15 cellular contexts compared by ENCODE assay signal in genomic region chr3:110856916-110857315, GRCh38.
DNase-seq lines count a peak whose midpoint lies in the region; TF ChIP-seq lines count a peak whose summit lies in the region.
"Had no signal": no experiment of that assay in that cellular context is flagged by ENCODE, and none has a peak within 500 bp of the region (broad histone marks: within the 10 kb centered on the region; RNA-seq: fewer than 3 reads in every experiment).

No MANE protein-coding gene starts in this region.

- H4K20me1 ChIP-seq in mammary epithelial cell (ENCODE audit: insufficient read depth, low read length), result no peaks in the 10 kb centered on the region

- H3K36me3 ChIP-seq in mammary epithelial cell (ENCODE audit: insufficient read depth, low read length) (no peaks in the 10 kb centered on the region), breast epithelium (no peaks in the 10 kb centered on the region), thyroid gland (no peaks in the 10 kb centered on the region)

- H3K4me2 ChIP-seq in mammary epithelial cell (ENCODE audit: insufficient read depth, low read depth, low read length), result no peak overlapping the region

- no TSS peak for BruUV-seq in mammary epithelial cell (replicated peaks; lab: Mats Ljungman, UMichigan)

- no peak overlapping the region for H3K4me3 ChIP-seq in mammary epithelial cell (replicated peaks in 1 of 3; ENCODE audit: insufficient read depth in 1 of 3, low read depth in 2 of 3, low read length in 3 of 3)
- H3K4me3 ChIP-seq in breast epithelium, result no peak overlapping the region
- no peak overlapping the region for H3K4me3 ChIP-seq in epithelial cell of esophagus (ENCODE audit: low read length)
- no peak overlapping the region for H3K4me3 ChIP-seq in thyroid gland (replicated peaks in 1 of 3)

- in situ Hi-C loops in mammary epithelial cell (cut with MboI; ENCODE audit: low sequenced_read_pairs in 2 of 2), result no loop called here

- dilution Hi-C loops in mammary epithelial cell (cut with HindIII; ENCODE audit: low sequenced_read_pairs), result no loop called here

- H3K4me1 ChIP-seq in mammary epithelial cell (ENCODE audit: insufficient read depth, low read length) (no peaks in the 10 kb centered on the region), breast epithelium (no peaks in the 10 kb centered on the region), thyroid gland (no peaks in the 10 kb centered on the region)

- no peak for TF ChIP-seq CTCF in mammary epithelial cell (conservative IDR thresholded peaks at IDR 0.05 in 1 of 2, IDR thresholded peaks at IDR 0.05 in 1 of 2; ENCODE audit: extremely low read depth in 1 of 2, insufficient read depth in 1 of 2, low read depth in 1 of 2, low read length in 2 of 2)
- no peak for TF ChIP-seq CTCF in breast epithelium (IDR thresholded peaks at IDR 0.05)
- no peak for TF ChIP-seq CTCF in epithelial cell of esophagus (IDR thresholded peaks at IDR 0.05; ENCODE audit: insufficient read depth, low read depth, low read length, missing control alignments)
- TF ChIP-seq CTCF in thyroid gland (IDR thresholded peaks at IDR 0.05), result no peak

- H3K27ac ChIP-seq in mammary epithelial cell (ENCODE audit: insufficient read depth, low read depth, low read length) (no peak overlapping the region), breast epithelium (no peak overlapping the region), thyroid gland (no peak overlapping the region)

- H3K9me3 ChIP-seq in mammary epithelial cell (replicated peaks; ENCODE audit: insufficient read depth, low read length) (no peaks in the 10 kb centered on the region), breast epithelium (no peaks in the 10 kb centered on the region), thyroid gland (no peaks in the 10 kb centered on the region)

- TF ChIP-seq POLR2A in breast epithelium (IDR thresholded peaks at IDR 0.05) (no peak), thyroid gland (IDR thresholded peaks at IDR 0.05) (no peak)

- 50% methylated on average over 2 of the region's 2 CpGs for WGBS in mammary epithelial cell (ENCODE audit: low coverage, missing lambda C conversion rate)
- WGBS in thyroid gland, 2 donors, result 88 to 89% methylated on average over 2 of the region's 2 CpGs

- peaks cover 1% of the 10 kb centered on the region for H3K27me3 ChIP-seq in mammary epithelial cell (ENCODE audit: insufficient read depth, low read length)
- H3K27me3 ChIP-seq in breast epithelium, result no peaks in the 10 kb centered on the region
- no peaks in the 10 kb centered on the region for H3K27me3 ChIP-seq in thyroid gland

- no peak overlapping the region for H3K9ac ChIP-seq in mammary epithelial cell (ENCODE audit: insufficient read depth, low read length)

- H2AFZ ChIP-seq in mammary epithelial cell (ENCODE audit: low read depth, low read length), result no peak overlapping the region

- DNase-seq in mammary epithelial cell (peak; percentile 32), breast epithelium (ENCODE audit: low spot score in 2 of 2) (no peak), NCI-H1105 treated with DMSO at 0.1 percent for 48 hours (lab: John Stamatoyannopoulos, UW) (peak; percentile 19), epithelial cell of esophagus (ENCODE audit: low read depth) (peak; percentile 75), thyroid gland (no peak), NCI-H2081 treated with DMSO at 0.1 percent for 48 hours (lab: John Stamatoyannopoulos, UW) (no peak)
- DNase-seq: C1 segment of cervical spinal cord; Calu3; CD4-positive, alpha-beta memory T cell; COR-L47; DMS53; DMS79 treated with DMSO at 0.1 percent for 48 hours; GF-D8; GOT3; HCEC 1CT had no signal

- no peaks in the 10 kb centered on the region for H3K79me2 ChIP-seq in mammary epithelial cell (ENCODE audit: insufficient read depth, low read length)

- CTCF ChIA-PET in mammary epithelial cell (lab: Charles Lee; ENCODE audit: low non-redundant PET), result interaction anchor here (0.8 kb wide), 1 partner anchor 1772 kb away, joined by 5 read pairs; no protein-coding TSS in a partner anchor

- intact Hi-C loops in mammary epithelial cell (cut with micrococcal nuclease) (no loop called here), breast epithelium (cut with DNase I; ENCODE audit: low total_unique reads) (no loop called here), thyroid gland (cut with DNase I) (no loop called here)

Comparison
In these comparisons a context has a peak if more than half of its experiments do, and no peak if none do; other contexts are left out.
1. DNase-seq: peak in mammary epithelial cell (single experiment), NCI-H1105 treated with DMSO at 0.1 percent for 48 hours (single experiment) and epithelial cell of esophagus (single experiment); none in breast epithelium (0 of 2), thyroid gland (0 of 2) and NCI-H2081 treated with DMSO at 0.1 percent for 48 hours (single experiment).